8 cellular contexts compared by ENCODE assay signal in the genomic region with DNA sequence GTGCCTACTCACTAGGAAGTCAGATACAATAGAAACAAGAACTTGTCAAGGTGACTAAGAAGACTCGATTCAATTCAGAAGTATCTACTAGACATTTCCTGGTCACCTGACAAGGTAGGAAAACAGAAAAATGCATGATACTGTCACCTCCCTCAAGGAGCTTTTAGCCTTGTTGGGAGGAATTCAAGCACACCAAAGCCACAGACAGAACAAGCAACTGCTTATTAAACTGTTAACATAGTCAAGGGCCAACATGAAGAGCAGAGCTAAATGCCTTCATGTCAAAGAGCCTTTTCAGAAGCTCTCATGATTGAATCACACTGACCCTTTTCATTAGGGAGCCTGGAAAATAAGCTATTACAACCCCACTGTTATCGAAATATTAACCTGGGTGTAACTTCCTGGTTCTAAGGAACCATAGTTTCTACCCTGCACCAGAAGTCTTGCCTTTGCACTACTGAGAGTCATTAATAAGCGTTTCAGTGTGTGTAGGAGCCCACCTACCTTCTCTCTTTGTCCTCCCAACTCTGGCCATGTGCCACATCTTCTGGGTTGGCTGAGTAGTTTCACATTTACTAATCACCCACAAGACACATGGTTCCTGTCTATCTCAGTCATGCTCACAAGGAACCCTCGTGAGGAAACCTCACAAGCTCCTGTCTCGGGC. TPM values are rescaled to one million over a fixed set of nuclear protein-coding genes. Genes with fewer than 3 reads are reported as not detected.
DNase-seq lines count a peak whose midpoint lies in the region; ATAC-seq, FAIRE-seq and TF ChIP-seq lines count a peak whose summit lies in the region.

No MANE protein-coding gene starts in this region.

- H3K27me3 Mint-ChIP-seq in T-helper 17 cell: no peaks in the 10 kb centered on the region

- peak overlapping the region; percentile 18; the same call in 1 of the 2 replicates for H2BK15ac ChIP-seq in H1 (ENCODE audit: low read length)

- H4K91ac ChIP-seq in H1 (replicated peaks; ENCODE audit: insufficient read length, low read length): no peak overlapping the region

- no peak overlapping the region for H3K14ac ChIP-seq in H1 (ENCODE audit: insufficient read length)

- POLR2A ChIA-PET in H1 (lab: Charles Lee; ENCODE audit: partially characterized antibody): interaction anchor here (1.0 to 1.3 kb wide), 3 partner anchors 38 to 46 kb away, joined by 3 read pairs; no protein-coding TSS in a partner anchor

- no peak overlapping the region for H3K4me2 ChIP-seq in H1 (ENCODE audit: insufficient read depth in 1 of 2, low read depth in 2 of 2, low read length in 2 of 2)

- H2BK20ac ChIP-seq in H1 (ENCODE audit: low read length): no peak overlapping the region

- DNase-seq in activated CD4-positive, alpha-beta T cell treated with anti-CD3 and anti-CD28 coated beads for 24 hours (ENCODE audit: low read depth in 2 of 2): peak; percentile 28 to 34
- DNase-seq in activated CD4-positive, alpha-beta T cell treated with anti-CD3 and anti-CD28 coated beads for 1 hour: no peak
- DNase-seq in T-helper 17 cell (no peak), H1 (ENCODE audit: low read depth in 1 of 2, low spot score in 2 of 2) (no peak), islet precursor cell (no peak), COLO668 (lab: John Stamatoyannopoulos, UW; ENCODE audit: unreplicated experiment) (no peak)
- DNase-seq in stimulated activated CD4-positive, alpha-beta T cell treated with anti-CD3 and anti-CD28 coated beads, TNF-alpha, amount 100 ng/mL, for 48 hours (ENCODE audit: low read depth in 3 of 3): peak in 2 of 3 donors; percentile 36 to 42

- H3K9me3 ChIP-seq in T-helper 17 cell (ENCODE audit: control insufficient read depth, low read length, poor library complexity, severe bottlenecking) (no peaks in the 10 kb centered on the region), H1 (ENCODE audit: insufficient read depth in 2 of 2, low read depth in 1 of 2, low read length in 1 of 2) (no peaks in the 10 kb centered on the region)

- no peak overlapping the region for H2BK5ac ChIP-seq in H1 (ENCODE audit: low read depth, low read length)

- peaks cover 32% of the 10 kb centered on the region for H3K4me1 Mint-ChIP-seq in T-helper 17 cell

- no peak for TF ChIP-seq POLR2A in H1 (IDR thresholded peaks at IDR 0.05; ENCODE audit: control extremely low read depth in 1 of 2, low read depth in 2 of 2, low read length in 2 of 2)

- no peak overlapping the region for H2BK12ac ChIP-seq in H1 (ENCODE audit: low read depth, low read length)

- H3K4ac ChIP-seq in H1 (replicated peaks; ENCODE audit: insufficient read length, low read depth, low read length): no peak overlapping the region

- H3K4me3 ChIP-seq in H1 (ENCODE audit: extremely low read depth in 1 of 4, insufficient read depth in 2 of 4, low read depth in 3 of 4, low read length in 4 of 4): no peak overlapping the region

- ATAC-seq in HG03060 (IDR thresholded peaks at IDR 0.05; ENCODE audit: low read depth, unreplicated experiment) (peak; percentile 45), T-helper 17 cell (peak; percentile 22)

- FAIRE-seq in H1 (lab: Jason Lieb, UNC): no peak

- H3K18ac ChIP-seq in H1 (ENCODE audit: extremely low read depth, low read length): no peak overlapping the region

- WGBS in H1 (ENCODE audit: extremely low coverage in 1 of 2, insufficient coverage in 1 of 2, insufficient read length in 1 of 2, insufficient replicate concordance in 2 of 2, low coverage in 1 of 2, low lambda C conversion rate in 2 of 2, missing lambda C conversion rate in 1 of 2), 2 experiments: 95% methylated on average over 5 of the region's 5 CpGs; no CpG with 5 or more reads in 1 of the 2 experiments

- no peak for TF ChIP-seq EP300 in H1 (IDR thresholded peaks at IDR 0.05; ENCODE audit: borderline replicate concordance in 1 of 2, low read depth in 2 of 2, low read length in 2 of 2)

- TF ChIP-seq CTCF in H1 (IDR thresholded peaks at IDR 0.05; ENCODE audit: control extremely low read depth in 1 of 3, insufficient read depth in 1 of 3, low read depth in 1 of 3, low read length in 3 of 3): no peak

- H2AK5ac ChIP-seq in H1 (ENCODE audit: low read depth, low read length): no peak overlapping the region

- no peaks in the 10 kb centered on the region for H3K36me3 Mint-ChIP-seq in T-helper 17 cell (ENCODE audit: low read depth)

- no peak overlapping the region for H3K27ac ChIP-seq in H1 (ENCODE audit: low read depth, low read length)

- H3K56ac ChIP-seq in H1 (replicated peaks; ENCODE audit: insufficient read length, low read depth, low read length): no peak overlapping the region

- no peak overlapping the region for H4K5ac ChIP-seq in H1 (ENCODE audit: insufficient read length, low read depth, low read length)

- no peak for TF ChIP-seq RAD21 in H1 (IDR thresholded peaks at IDR 0.05 in 1 of 2, conservative IDR thresholded peaks at IDR 0.05 in 1 of 2; ENCODE audit: low read depth in 2 of 2, low read length in 2 of 2)

- H3K79me2 ChIP-seq in H1 (ENCODE audit: control insufficient read depth in 1 of 2, insufficient read depth in 2 of 2, low read length in 2 of 2): no peaks in the 10 kb centered on the region

- no peak overlapping the region for H2AFZ ChIP-seq in H1 (ENCODE audit: low read length)

- no peaks in the 10 kb centered on the region for H3K36me3 ChIP-seq in H1 (ENCODE audit: control insufficient read depth in 2 of 4, insufficient read depth in 4 of 4, low read length in 3 of 4)

- no peak overlapping the region for H2BK120ac ChIP-seq in H1 (replicated peaks; ENCODE audit: low read depth, low read length)

- H3K4me1 ChIP-seq in H1 (replicated peaks in 1 of 4; ENCODE audit: control insufficient read depth in 3 of 4, insufficient read depth in 4 of 4, low read length in 3 of 4): peaks cover 1 to 9% (median 3%) of the 10 kb centered on the region in 4 experiments; a peak in 4 of 7 replicates

- no peaks in the 10 kb centered on the region for H3K23me2 ChIP-seq in H1 (ENCODE audit: low read depth, low read length)

- H4K20me1 ChIP-seq in H1 (replicated peaks in 1 of 2; ENCODE audit: control insufficient read depth in 1 of 2, insufficient read depth in 2 of 2, low read length in 2 of 2): no peaks in the 10 kb centered on the region

- no peak overlapping the region for H3K4me3 Mint-ChIP-seq in T-helper 17 cell

- no peak overlapping the region for H3K23ac ChIP-seq in H1 (ENCODE audit: insufficient read length)

- H4K8ac ChIP-seq in H1 (ENCODE audit: extremely low read depth, insufficient read depth, low read length): no peak overlapping the region

- H3K9ac ChIP-seq in H1 (replicated peaks in 1 of 4; ENCODE audit: extremely low read depth in 1 of 4, low read depth in 3 of 4, low read length in 3 of 4): no peak overlapping the region

- H3K79me1 ChIP-seq in H1 (ENCODE audit: low read depth, low read length): no peaks in the 10 kb centered on the region

- CTCF ChIA-PET in H1 (lab: Charles Lee; ENCODE audit: partially characterized antibody): interaction anchor here (2.2 kb wide), 1 partner anchor 40 kb away, joined by 9 read pairs; no protein-coding TSS in a partner anchor

- peak overlapping the region; percentile 80 for H3K27ac Mint-ChIP-seq in T-helper 17 cell

- no peaks in the 10 kb centered on the region for H3K27me3 ChIP-seq in H1 (replicated peaks in 1 of 4; ENCODE audit: control insufficient read depth in 3 of 4, extremely low read depth in 1 of 4, insufficient read depth in 3 of 4, low read length in 3 of 4)

TF ChIP-seq in H1, 55 proteins besides CTCF, POLR2A, EP300 and RAD21:
- TF ChIP-seq, protein P1, sequence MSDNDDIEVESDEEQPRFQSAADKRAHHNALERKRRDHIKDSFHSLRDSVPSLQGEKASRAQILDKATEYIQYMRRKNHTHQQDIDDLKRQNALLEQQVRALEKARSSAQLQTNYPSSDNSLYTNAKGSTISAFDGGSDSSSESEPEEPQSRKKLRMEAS (IDR thresholded peaks at IDR 0.05): no peak
- no peak for TF ChIP-seq RXRA (IDR thresholded peaks at IDR 0.05; ENCODE audit: insufficient read depth, low read depth, low read length)
- TF ChIP-seq KDM5A (IDR thresholded peaks at IDR 0.05; ENCODE audit: low read length): no peak
- TF ChIP-seq POLR2AphosphoS5 (IDR thresholded peaks at IDR 0.05; ENCODE audit: low read depth, low read length): no peak
- TF ChIP-seq EGR1 (IDR thresholded peaks at IDR 0.05; ENCODE audit: borderline replicate concordance, low read depth, low read length): no peak
- no peak for TF ChIP-seq SIRT6 (IDR thresholded peaks at IDR 0.05; ENCODE audit: low read length)

RNA-seq across cellular contexts. Expression of gene LGALS3, which starts 31.0 kb away (rescaled TPM):
- total RNA-seq in T-helper 17 cell: 10 to 100 TPM; 38.7 to 49.8 TPM
- total RNA-seq in H1 (2021; fragmentation: NEBNext Ultra II Directional; extraction: Animal tissue kit (Norgen Biotek cat#: 25700)): 8.8 and 9.7 TPM in 2 replicates
- 12.8 and 14.5 TPM in 2 replicates for polyA plus RNA-seq in H1 (2011; rRNA removed)
- polyA plus RNA-seq in H1 (2011; cell fraction: cytosol; rRNA removed): 9.1 TPM
- 8.5 TPM for polyA plus RNA-seq in H1 (2011; cell fraction: nucleus; rRNA removed)
- polyA plus RNA-seq in H1 (2012, experiment 1 of 2): 7.0 to 9.3 TPM (median 8.1 TPM) in 4 replicates
- 13.8 TPM for polyA plus RNA-seq in H1 (2012, experiment 2 of 2)
- 9.8 TPM for polyA plus RNA-seq in H1 (2013, experiment 1 of 2)
- 8.3 TPM for polyA plus RNA-seq in H1 (2013, experiment 2 of 2)
- 2.7 and 2.9 TPM in 2 replicates for polyA minus RNA-seq in H1 (2011; rRNA and poly(A)+ RNA removed)
- polyA minus RNA-seq in H1 (2011; cell fraction: cytosol; rRNA and poly(A)+ RNA removed): 5.5 TPM
- polyA minus RNA-seq in H1 (2011; cell fraction: nucleus; rRNA and poly(A)+ RNA removed): 5.4 TPM

RNA-seq across cellular contexts. Expression of gene MAPK1IP1L, which starts 46.6 kb away (rescaled TPM):
- 100 to 1,000 TPM; 154 to 176 TPM for total RNA-seq in T-helper 17 cell
- 111 and 113 TPM in 2 replicates for total RNA-seq in H1 (2021; fragmentation: NEBNext Ultra II Directional; extraction: Animal tissue kit (Norgen Biotek cat#: 25700))
- polyA plus RNA-seq in H1 (2011; rRNA removed): 228 and 309 TPM in 2 replicates
- 95.1 TPM for polyA plus RNA-seq in H1 (2011; cell fraction: cytosol; rRNA removed)
- polyA plus RNA-seq in H1 (2011; cell fraction: nucleus; rRNA removed): 151 TPM
- polyA plus RNA-seq in H1 (2012, experiment 1 of 2): 66.1 to 116 TPM (median 90.5 TPM) in 4 replicates
- polyA plus RNA-seq in H1 (2012, experiment 2 of 2): 51.3 TPM
- polyA plus RNA-seq in H1 (2013, experiment 1 of 2): 92.2 TPM
- polyA plus RNA-seq in H1 (2013, experiment 2 of 2): 91.9 TPM
- polyA minus RNA-seq in H1 (2011; rRNA and poly(A)+ RNA removed): 222 and 325 TPM in 2 replicates
- polyA minus RNA-seq in H1 (2011; cell fraction: cytosol; rRNA and poly(A)+ RNA removed): 217 TPM
- polyA minus RNA-seq in H1 (2011; cell fraction: nucleus; rRNA and poly(A)+ RNA removed): 69.1 TPM

Comparison
In these comparisons a context has a peak if more than half of its experiments do, and no peak if none do; other contexts are left out.
1. DNase-seq: peak in activated CD4-positive, alpha-beta T cell treated with anti-CD3 and anti-CD28 coated beads for 24 hours (2 of 2) and stimulated activated CD4-positive, alpha-beta T cell treated with anti-CD3 and anti-CD28 coated beads, TNF-alpha, amount 100 ng/mL, for 48 hours (2 of 3); none in activated CD4-positive, alpha-beta T cell treated with anti-CD3 and anti-CD28 coated beads for 1 hour (single experiment), T-helper 17 cell (0 of 3), H1 (0 of 2), islet precursor cell (single experiment) and COLO668 (single experiment).